8 cellular contexts compared by ENCODE assay signal in the genomic region with DNA sequence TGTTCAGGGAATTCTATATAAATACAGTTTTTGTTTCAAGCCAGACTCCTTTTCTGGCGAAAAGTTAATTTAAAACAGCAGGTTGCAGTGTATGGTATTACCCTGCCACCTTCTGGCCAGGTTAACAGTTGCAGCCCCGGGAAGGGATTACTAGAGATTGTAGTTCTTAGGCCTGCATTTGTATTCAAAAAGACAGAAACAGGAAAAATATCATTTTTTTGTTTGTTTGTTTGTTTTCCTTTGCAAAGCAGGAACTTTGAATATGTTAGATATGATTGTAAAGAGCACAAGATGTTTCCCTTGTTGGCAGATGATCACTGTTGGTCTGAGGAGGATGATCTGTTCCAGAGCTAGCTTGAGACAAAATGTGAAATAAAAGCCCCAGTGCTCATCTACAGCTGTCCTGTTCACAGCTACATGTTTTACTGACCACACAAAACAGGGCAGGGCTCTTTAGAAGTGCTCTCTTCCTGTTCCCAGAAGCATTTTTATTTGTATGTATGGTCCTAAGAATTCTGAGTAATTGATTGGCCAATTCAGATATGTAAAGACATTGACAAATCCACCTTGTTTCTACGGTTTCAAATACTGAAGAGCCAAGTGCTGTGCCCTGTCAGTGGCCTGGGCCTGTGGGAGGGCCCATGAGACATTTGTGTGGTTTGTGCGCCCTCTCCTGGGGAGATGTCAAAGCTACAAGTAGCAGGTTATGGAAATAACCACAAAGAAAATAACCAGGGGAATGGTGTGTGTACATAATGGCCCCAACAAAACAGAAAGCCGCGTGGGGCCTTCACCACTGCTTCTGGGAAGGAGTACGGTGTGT.
A peak's percentile ranks its signal among the peaks of the same experiment; 100 is the strongest.
DNase-seq lines count a peak whose midpoint lies in the region; ATAC-seq and TF ChIP-seq lines count a peak whose summit lies in the region.

No MANE protein-coding gene starts in this region.

- H3K9ac ChIP-seq in mucosa of rectum (ENCODE audit: low read depth in 1 of 2, low read length in 2 of 2): peak overlapping the region; percentile 14 to 60

- no peaks in the 10 kb centered on the region for H3K27me3 ChIP-seq in mucosa of rectum (ENCODE audit: control insufficient read depth in 2 of 2, insufficient read depth in 2 of 2, low read length in 2 of 2)

- ATAC-seq in GM19452 (IDR thresholded peaks at IDR 0.05; ENCODE audit: unreplicated experiment) (peak; percentile 94), HG03521 (IDR thresholded peaks at IDR 0.05; ENCODE audit: unreplicated experiment) (peak; percentile 84)

- peaks cover 4 to 13% of the 10 kb centered on the region in 2 donors for H3K4me1 ChIP-seq in mucosa of rectum (ENCODE audit: control insufficient read depth in 2 of 2, insufficient read depth in 2 of 2, low read length in 2 of 2)

- DNase-seq in COLO668 (lab: John Stamatoyannopoulos, UW; ENCODE audit: unreplicated experiment): peak; percentile 78
- peak; percentile 29 for DNase-seq in NOMO-1 treated with dmso at 0.1 percent for 144 hours (lab: John Stamatoyannopoulos, UW; ENCODE audit: unreplicated experiment)
- DNase-seq in activated CD8-positive, alpha-beta memory T cell treated with anti-CD3 and anti-CD28 coated beads, Interleukin-2, amount 50 U/mL, for 4 hours: peak; percentile 61
- peak; percentile 82 for DNase-seq in epithelial cell of esophagus (ENCODE audit: low read depth)
- DNase-seq in stimulated activated CD8-positive, alpha-beta memory T cell treated with anti-CD3 and anti-CD28 coated beads, Interleukin-7, amount 100 ng/mL, for 1 hour (ENCODE audit: low read depth in 2 of 2): peak; percentile 39 to 42

- H3K36me3 ChIP-seq in mucosa of rectum (ENCODE audit: control insufficient read depth in 2 of 2, insufficient read depth in 2 of 2, low read length in 2 of 2): peaks cover 0 to 5% of the 10 kb centered on the region in 2 donors

- no peaks in the 10 kb centered on the region for H3K9me3 ChIP-seq in mucosa of rectum (ENCODE audit: control insufficient read depth in 2 of 2, low read length in 2 of 2)

- H3K4me3 ChIP-seq in epithelial cell of esophagus (ENCODE audit: low read length) (no peak overlapping the region), mucosa of rectum (ENCODE audit: low read length in 2 of 2) (no peak overlapping the region)

- H3K27ac ChIP-seq in mucosa of rectum (ENCODE audit: low read depth in 2 of 2, low read length in 2 of 2): peak overlapping the region in 1 of 2 donors; percentile 44

- peak; percentile 89 for TF ChIP-seq CTCF in epithelial cell of esophagus (IDR thresholded peaks at IDR 0.05; ENCODE audit: insufficient read depth, low read depth, low read length, missing control alignments)

Comparison
In these comparisons a context has a peak if more than half of its experiments do, and no peak if none do; other contexts are left out.
1. DNase-seq: peak in every context shown above with its lines; median percentile 82 in epithelial cell of esophagus; 78 in COLO668; 61 in activated CD8-positive, alpha-beta memory T cell treated with anti-CD3 and anti-CD28 coated beads, Interleukin-2, amount 50 U/mL, for 4 hours; 40 in stimulated activated CD8-positive, alpha-beta memory T cell treated with anti-CD3 and anti-CD28 coated beads, Interleukin-7, amount 100 ng/mL, for 1 hour; 29 in NOMO-1 treated with dmso at 0.1 percent for 144 hours.